In genomic region chr17:81222906-81223757, GRCh38 we compare ENCODE assay signal across 8 cellular contexts. TPM values are rescaled to one million over a fixed set of nuclear protein-coding genes. Genes with fewer than 3 reads are reported as not detected.
DNase-seq lines count a peak whose midpoint lies in the region; ATAC-seq, FAIRE-seq and TF ChIP-seq lines count a peak whose summit lies in the region.

CEP131 (minus strand) TSS chr17:81222965; CDS start chr17:81220056, 2,909 bp downstream.

- peak within 1 kb of the TSS in 1 of 2 donors; percentile 40 for H3K9ac ChIP-seq in kidney (ENCODE audit: low read length in 2 of 2)

- no peak for TF ChIP-seq CTCF in kidney (IDR thresholded peaks at IDR 0.05; ENCODE audit: borderline replicate concordance, extremely low read depth, insufficient read depth)

- peak within 1 kb of the TSS; percentile 50 to 64 for H3K4me3 ChIP-seq in kidney (ENCODE audit: low read length in 2 of 2)

- DNase-seq in AML-193 (lab: John Stamatoyannopoulos, UW) (peak; percentile 99), GM19238 (ENCODE audit: insufficient read length, low spot score) (peak; percentile 100), NCI-H510A (lab: John Stamatoyannopoulos, UW) (peak; percentile 97), cerebellum (ENCODE audit: low spot score) (peak; percentile 99), kidney (peak; percentile 100)
- DNase-seq in activated CD4-positive, alpha-beta T cell treated with anti-CD3 and anti-CD28 coated beads for 1 hour = peak; percentile 99
- DNase-seq in stimulated activated CD4-positive, alpha-beta T cell treated with anti-CD3 and anti-CD28 coated beads, Interleukin-15, amount 100 ng/mL, for 1 hour (ENCODE audit: low read depth in 1 of 2, low spot score in 1 of 2) = peak; percentile 100

- no peaks in the 10 kb centered on the region for H3K9me3 ChIP-seq in kidney (ENCODE audit: control insufficient read depth in 1 of 2, low read length in 2 of 2)

- intact Hi-C loops in kidney (cut with DNase I) = no loop called here

- H3K27ac ChIP-seq in kidney (ENCODE audit: low read depth in 2 of 2, low read length in 2 of 2) = peak within 1 kb of the TSS in 1 of 2 donors; percentile 17

- ATAC-seq in HG03439 (IDR thresholded peaks at IDR 0.05; ENCODE audit: unreplicated experiment) = peak; percentile 94

- peaks cover 0 to 14% of the 10 kb centered on the region in 2 donors for H3K4me1 ChIP-seq in kidney (ENCODE audit: control insufficient read depth in 1 of 2, insufficient read depth in 1 of 2, low read depth in 1 of 2, low read length in 2 of 2)

- H3K36me3 ChIP-seq in kidney (ENCODE audit: control insufficient read depth in 1 of 2, insufficient read depth in 2 of 2, low read length in 2 of 2) = no peaks in the 10 kb centered on the region

- no peak for FAIRE-seq in kidney (lab: Jason Lieb, UNC)

RNA-seq across cellular contexts. Expression of gene CEP131, which starts in this region (rescaled TPM):
- 13.3 TPM for total RNA-seq in cerebellum
- total RNA-seq in kidney = 7.5 TPM
- 6.9 TPM for polyA plus RNA-seq in kidney (ENCODE audit: insufficient read depth, low read depth, low replicate concordance)
